8 cellular contexts compared by ENCODE assay signal in genomic region chr19:49502866-49503581, GRCh38. TPM values are rescaled to one million over a fixed set of nuclear protein-coding genes. Genes with fewer than 3 reads are reported as not detected.
DNase-seq lines count a peak whose midpoint lies in the region; ATAC-seq, FAIRE-seq and TF ChIP-seq lines count a peak whose summit lies in the region.

No MANE protein-coding gene starts in this region.

- peaks cover 18% of the 10 kb centered on the region for H3K4me1 ChIP-seq in mucosa of descending colon (ENCODE audit: low read depth)

- H3K4me3 Mint-ChIP-seq in activated naive CD8-positive, alpha-beta T cell treated with anti-CD3 and anti-CD28 coated beads for 36 hours: no peak overlapping the region
- no peak overlapping the region for H3K4me3 Mint-ChIP-seq in activated naive CD8-positive, alpha-beta T cell treated with anti-CD3 and anti-CD28 coated beads, Interleukin-2, amount 50 U/mL, for 24 hours

- intact Hi-C loops in mucosa of descending colon (cut with DNase I, micrococcal nuclease): no loop called here

- no peaks in the 10 kb centered on the region for H3K9me3 Mint-ChIP-seq in activated naive CD8-positive, alpha-beta T cell treated with anti-CD3 and anti-CD28 coated beads for 36 hours
- H3K9me3 Mint-ChIP-seq in activated naive CD8-positive, alpha-beta T cell treated with anti-CD3 and anti-CD28 coated beads, Interleukin-2, amount 50 U/mL, for 24 hours: no peaks in the 10 kb centered on the region

- DNase-seq in activated naive CD8-positive, alpha-beta T cell treated with anti-CD3 and anti-CD28 coated beads for 36 hours: peak; percentile 43
- DNase-seq in activated naive CD8-positive, alpha-beta T cell treated with anti-CD3 and anti-CD28 coated beads, Interleukin-2, amount 50 U/mL, for 24 hours: no peak
- DNase-seq in NCI-H2029 treated with DMSO at 0.1 percent for 48 hours (lab: John Stamatoyannopoulos, UW): peak; percentile 77
- DNase-seq in UCSD-AML1 (lab: John Stamatoyannopoulos, UW; ENCODE audit: unreplicated experiment): peak; percentile 28
- DNase-seq in coronary artery (ENCODE audit: low spot score): no peak
- DNase-seq in mucosa of descending colon: peak in 1 of 3 donors; percentile 57
- DNase-seq in mucosa of gallbladder (ENCODE audit: low spot score): no peak
- DNase-seq in H54 (ENCODE audit: insufficient read length, low spot score): no peak

- H3K36me3 ChIP-seq in mucosa of descending colon (ENCODE audit: low read depth): peaks cover 5% of the 10 kb centered on the region

- no peak for FAIRE-seq in H54 (lab: Jason Lieb, UNC)

- no peak overlapping the region for H3K27ac ChIP-seq in coronary artery

- peaks cover 5% of the 10 kb centered on the region for H3K27me3 Mint-ChIP-seq in activated naive CD8-positive, alpha-beta T cell treated with anti-CD3 and anti-CD28 coated beads for 36 hours
- H3K27me3 Mint-ChIP-seq in activated naive CD8-positive, alpha-beta T cell treated with anti-CD3 and anti-CD28 coated beads, Interleukin-2, amount 50 U/mL, for 24 hours: no peaks in the 10 kb centered on the region

- peak; percentile 24 for TF ChIP-seq CTCF in coronary artery (IDR thresholded peaks at IDR 0.05)
- peak; percentile 35 for TF ChIP-seq CTCF in mucosa of descending colon (IDR thresholded peaks at IDR 0.05)

- peaks cover 41% of the 10 kb centered on the region for H3K4me1 Mint-ChIP-seq in activated naive CD8-positive, alpha-beta T cell treated with anti-CD3 and anti-CD28 coated beads for 36 hours
- peaks cover 40% of the 10 kb centered on the region for H3K4me1 Mint-ChIP-seq in activated naive CD8-positive, alpha-beta T cell treated with anti-CD3 and anti-CD28 coated beads, Interleukin-2, amount 50 U/mL, for 24 hours

- peaks cover 25% of the 10 kb centered on the region for H3K36me3 Mint-ChIP-seq in activated naive CD8-positive, alpha-beta T cell treated with anti-CD3 and anti-CD28 coated beads for 36 hours
- peaks cover 23% of the 10 kb centered on the region for H3K36me3 Mint-ChIP-seq in activated naive CD8-positive, alpha-beta T cell treated with anti-CD3 and anti-CD28 coated beads, Interleukin-2, amount 50 U/mL, for 24 hours (ENCODE audit: low read depth)

- H3K4me3 ChIP-seq in coronary artery (no peak overlapping the region), mucosa of descending colon (no peak overlapping the region)

- H3K9me3 ChIP-seq in mucosa of descending colon: no peaks in the 10 kb centered on the region

- no peak overlapping the region for H3K27ac Mint-ChIP-seq in activated naive CD8-positive, alpha-beta T cell treated with anti-CD3 and anti-CD28 coated beads for 36 hours
- H3K27ac Mint-ChIP-seq in activated naive CD8-positive, alpha-beta T cell treated with anti-CD3 and anti-CD28 coated beads, Interleukin-2, amount 50 U/mL, for 24 hours: no peak overlapping the region

- ATAC-seq in activated naive CD8-positive, alpha-beta T cell treated with anti-CD3 and anti-CD28 coated beads, Interleukin-2, amount 50 U/mL, for 24 hours: no peak
- ATAC-seq in mucosa of descending colon: peak; percentile 39

- no peak for TF ChIP-seq POLR2A in H54 (IDR thresholded peaks at IDR 0.05; ENCODE audit: low read depth, low read length)

RNA-seq across cellular contexts. Expression of gene RPS11, which starts 6.8 kb away (rescaled TPM):
- 1,000 to 10,000 TPM; 2,825 to 2,867 TPM for total RNA-seq in activated naive CD8-positive, alpha-beta T cell treated with anti-CD3 and anti-CD28 coated beads for 36 hours
- total RNA-seq in mucosa of descending colon: 1,000 to 10,000 TPM; 1,414 to 1,682 (median 1,521) TPM
- 1,395 TPM for total RNA-seq in mucosa of gallbladder

RNA-seq across cellular contexts. Expression of gene FCGRT, which starts 9.4 kb away (rescaled TPM):
- total RNA-seq in activated naive CD8-positive, alpha-beta T cell treated with anti-CD3 and anti-CD28 coated beads for 36 hours: 10 to 100 TPM; 11.5 to 12.2 TPM
- total RNA-seq in mucosa of descending colon (100 to 1,000 TPM; 308 to 537 (median 450) TPM), mucosa of gallbladder (320 TPM)

RNA-seq across cellular contexts. Expression of gene RPL13A, which starts 15.6 kb away (rescaled TPM):
- total RNA-seq in activated naive CD8-positive, alpha-beta T cell treated with anti-CD3 and anti-CD28 coated beads for 36 hours: 1,000 to 10,000 TPM; 3,663 to 3,691 TPM
- 1,000 to 10,000 TPM; 2,162 to 2,782 (median 2,296) TPM for total RNA-seq in mucosa of descending colon
- 2,400 TPM for total RNA-seq in mucosa of gallbladder

RNA-seq across cellular contexts. Expression of gene RCN3, which starts 24.8 kb away (rescaled TPM):
- total RNA-seq in activated naive CD8-positive, alpha-beta T cell treated with anti-CD3 and anti-CD28 coated beads for 36 hours: 1 to 10 TPM; 3.6 to 4.3 TPM
- total RNA-seq in mucosa of descending colon (10 to 100 TPM; 28.5 to 42.2 (median 34.0) TPM), mucosa of gallbladder (42.8 TPM)

RNA-seq across cellular contexts. Expression of gene FLT3LG, which starts 29.0 kb away (rescaled TPM):
- total RNA-seq in activated naive CD8-positive, alpha-beta T cell treated with anti-CD3 and anti-CD28 coated beads for 36 hours: 10 to 100 TPM; 61.0 to 63.5 TPM
- total RNA-seq in mucosa of descending colon: 10 to 100 TPM in 1 of 3 donors, 1 to 10 TPM in 2; 3.3 to 14.8 (median 7.8) TPM
- 10.2 TPM for total RNA-seq in mucosa of gallbladder

Comparison
In these comparisons a context has a peak if more than half of its experiments do, and no peak if none do; other contexts are left out.
1. DNase-seq: peak in activated naive CD8-positive, alpha-beta T cell treated with anti-CD3 and anti-CD28 coated beads for 36 hours (single experiment), NCI-H2029 treated with DMSO at 0.1 percent for 48 hours (single experiment) and UCSD-AML1 (single experiment); none in activated naive CD8-positive, alpha-beta T cell treated with anti-CD3 and anti-CD28 coated beads, Interleukin-2, amount 50 U/mL, for 24 hours (single experiment), coronary artery (single experiment), mucosa of gallbladder (single experiment) and H54 (single experiment).
2. RNA of gene FCGRT, which starts 9.4 kb away (total RNA-seq): 308 to 537 TPM in mucosa of descending colon and 320 TPM in mucosa of gallbladder (single experiment); 11.5 to 12.2 TPM in activated naive CD8-positive, alpha-beta T cell treated with anti-CD3 and anti-CD28 coated beads for 36 hours; every median in the first group is over 10 times any median in the second.